In the genomic region with DNA sequence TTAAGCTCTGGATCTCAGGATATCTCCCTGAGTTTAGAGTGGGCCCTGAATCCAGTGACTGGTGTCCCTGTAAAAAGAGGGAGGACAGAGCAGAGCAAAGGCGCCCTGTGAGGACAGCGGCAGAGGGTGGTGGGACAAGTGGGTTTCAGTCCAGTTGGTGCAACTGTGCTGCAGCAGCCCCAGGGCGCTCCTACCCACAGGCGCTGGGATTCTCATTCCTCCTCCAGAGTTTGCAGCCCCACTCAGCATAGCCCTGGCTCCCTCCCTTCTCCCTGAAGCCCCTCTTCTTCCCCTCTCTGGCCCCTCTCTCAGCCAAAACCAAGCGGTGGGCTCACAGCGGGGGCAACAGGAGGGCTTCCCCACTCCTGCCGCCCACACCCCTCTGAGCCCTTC, we compare ENCODE assay signal across 24 cellular contexts. TPM values are rescaled to one million over a fixed set of nuclear protein-coding genes. Genes with fewer than 3 reads are reported as not detected.
DNase-seq lines count a peak whose midpoint lies in the region; ATAC-seq and TF ChIP-seq lines count a peak whose summit lies in the region.
"Had no signal": no experiment of that assay in that cellular context is flagged by ENCODE, and none has a peak within 500 bp of the region (broad histone marks: within the 10 kb centered on the region; RNA-seq: fewer than 3 reads in every experiment).

No MANE protein-coding gene starts in this region.

- peaks cover 51% of the 10 kb centered on the region for H3K27me3 ChIP-seq in RWPE2 (ENCODE audit: insufficient read depth, poor library complexity, severe bottlenecking)
- H3K27me3 ChIP-seq: BE2C had no signal

- TF ChIP-seq CTCF in RWPE2 (IDR thresholded peaks at IDR 0.05; ENCODE audit: poor library complexity, severe bottlenecking), result no peak
- TF ChIP-seq CTCF in coronary artery (IDR thresholded peaks at IDR 0.05), result no peak

- H3K36me3 ChIP-seq in RWPE2 (ENCODE audit: low read depth), result no peaks in the 10 kb centered on the region
- H3K36me3 ChIP-seq: BE2C had no signal

- H3K27ac ChIP-seq in RWPE2 (ENCODE audit: poor library complexity, severe bottlenecking) (no peak overlapping the region), coronary artery (no peak overlapping the region)
- H3K27ac ChIP-seq: A549, HL-60, PC-9 had no signal

- H3K4me1 ChIP-seq in RWPE2 (ENCODE audit: insufficient read depth, poor library complexity, severe bottlenecking), result no peaks in the 10 kb centered on the region
- H3K4me1 ChIP-seq: A549 had no signal

- no peaks in the 10 kb centered on the region for H3K9me3 ChIP-seq in RWPE2 (ENCODE audit: severe bottlenecking)
- H3K9me3 ChIP-seq: A549, BE2C had no signal

- peak; percentile 9 for DNase-seq in activated CD8-positive, alpha-beta memory T cell treated with anti-CD3 and anti-CD28 coated beads, Interleukin-2, amount 50 U/mL, for 4 hours
- no peak for DNase-seq in activated CD8-positive, alpha-beta memory T cell treated with anti-CD3 and anti-CD28 coated beads, Interleukin-2, amount 50 U/mL, for 48 hours
- peak; percentile 44 for DNase-seq in RWPE2 (ENCODE audit: low spot score)
- peak; percentile 50 for DNase-seq in coronary artery (ENCODE audit: low spot score)
- peak; percentile 22 for DNase-seq in sciatic nerve (ENCODE audit: low spot score)
- no peak for DNase-seq in putamen (ENCODE audit: low spot score)
- DNase-seq: BE2C; CD4-positive, CD25-positive, alpha-beta regulatory T cell; H9; NCI-H1092; NCI-H1436 treated with DMSO at 0.1 percent for 48 hours; NCI-H2029; NCI-H2227 treated with DMSO at 0.1 percent for 48 hours; NCI-H748 treated with DMSO at 0.1 percent for 48 hours; PC-9; RPMI8226; SHP77 treated with DMSO at 0.1 percent for 48 hours had no signal

- ATAC-seq in RWPE2 (ENCODE audit: low read depth) (no peak), sciatic nerve (no peak), GM19463 (IDR thresholded peaks at IDR 0.05; ENCODE audit: unreplicated experiment) (no peak), HG03439 (IDR thresholded peaks at IDR 0.05; ENCODE audit: unreplicated experiment) (no peak)
- ATAC-seq: HepG2, K562 had no signal

- H3K4me3 ChIP-seq in RWPE2 (ENCODE audit: severe bottlenecking) (no peak overlapping the region), coronary artery (no peak overlapping the region)
- H3K4me3 ChIP-seq: A549, K562, PC-9 had no signal

- intact Hi-C loops in sciatic nerve (cut with DNase I), result no loop called here

RNA-seq across cellular contexts. Expression of a gene that starts 1.6 kb away (rescaled TPM):
- total RNA-seq in sciatic nerve, result 4.5 TPM
- total RNA-seq: CD4-positive, CD25-positive, alpha-beta regulatory T cell; HepG2; HT-29; K562; PC-9 had no signal

RNA-seq across cellular contexts. Expression of a gene that starts 23.4 kb away (rescaled TPM):
- 4.7 TPM for total RNA-seq in sciatic nerve
- total RNA-seq: CD4-positive, CD25-positive, alpha-beta regulatory T cell; H9; HepG2; K562; PC-9 had no signal

Comparison
In these comparisons a context has a peak if more than half of its experiments do, and no peak if none do; other contexts are left out.
1. DNase-seq: peak in activated CD8-positive, alpha-beta memory T cell treated with anti-CD3 and anti-CD28 coated beads, Interleukin-2, amount 50 U/mL, for 4 hours (single experiment), RWPE2 (single experiment), coronary artery (single experiment) and sciatic nerve (single experiment); none in activated CD8-positive, alpha-beta memory T cell treated with anti-CD3 and anti-CD28 coated beads, Interleukin-2, amount 50 U/mL, for 48 hours (single experiment) and putamen (single experiment).